19 cellular contexts compared by ENCODE assay signal in genomic region chr1:103256490-103256889, GRCh38.
A peak's percentile ranks its signal among the peaks of the same experiment; 100 is the strongest.
DNase-seq lines count a peak whose midpoint lies in the region; ATAC-seq and TF ChIP-seq lines count a peak whose summit lies in the region.
"Had no signal": no experiment of that assay in that cellular context is flagged by ENCODE, and none has a peak within 500 bp of the region (broad histone marks: within the 10 kb centered on the region; RNA-seq: fewer than 3 reads in every experiment).

No MANE protein-coding gene starts in this region.

- in situ Hi-C loops in brain microvascular endothelial cell (cut with HindIII; ENCODE audit: low pct_ligation_motif_present, low sequenced_read_pairs): no loop called here

- no peak for TF ChIP-seq CTCF in brain microvascular endothelial cell (IDR thresholded peaks at IDR 0.05; ENCODE audit: low read depth, low read length, missing control alignments)
- TF ChIP-seq CTCF in fibroblast of villous mesenchyme (IDR thresholded peaks at IDR 0.05; ENCODE audit: insufficient read depth, low read depth, low read length): no peak
- no peak for TF ChIP-seq CTCF in gastroesophageal sphincter (IDR thresholded peaks at IDR 0.05)

- H3K27me3 ChIP-seq in brain microvascular endothelial cell (replicated peaks) (no peaks in the 10 kb centered on the region), subcutaneous abdominal adipose tissue (ENCODE audit: control insufficient read depth in 5 of 5, insufficient read depth in 4 of 5, low read length in 5 of 5) (no peaks in the 10 kb centered on the region), gastroesophageal sphincter (no peaks in the 10 kb centered on the region)
- H3K27me3 ChIP-seq: BE2C, heart right ventricle, Peyer's patch, upper lobe of right lung had no signal

- ATAC-seq in gastroesophageal sphincter: no peak
- ATAC-seq: heart right ventricle, K562, T-helper 17 cell, upper lobe of right lung had no signal

- H3K4me3 ChIP-seq in brain microvascular endothelial cell (ENCODE audit: low read depth, low read length) (no peak overlapping the region), fibroblast of villous mesenchyme (ENCODE audit: low read depth, low read length) (no peak overlapping the region), subcutaneous abdominal adipose tissue (ENCODE audit: low read depth in 1 of 5, low read length in 5 of 5) (no peak overlapping the region), gastroesophageal sphincter (no peak overlapping the region)
- H3K4me3 ChIP-seq: heart right ventricle, K562, Peyer's patch, upper lobe of right lung had no signal

- H3K4me1 ChIP-seq in subcutaneous abdominal adipose tissue (ENCODE audit: control insufficient read depth in 5 of 5, insufficient read depth in 5 of 5, low read length in 5 of 5) (peaks cover 0 to 25% (median 3%) of the 10 kb centered on the region in 5 donors), gastroesophageal sphincter (no peaks in the 10 kb centered on the region)
- H3K4me1 ChIP-seq: BE2C, Caco-2, heart right ventricle, Peyer's patch, upper lobe of right lung had no signal

- H3K9me3 ChIP-seq in subcutaneous abdominal adipose tissue (ENCODE audit: control insufficient read depth in 5 of 5, low read length in 5 of 5) (no peaks in the 10 kb centered on the region), gastroesophageal sphincter (no peaks in the 10 kb centered on the region)
- H3K9me3 ChIP-seq: BE2C, Caco-2, heart right ventricle, Peyer's patch, upper lobe of right lung had no signal

- WGBS in gastroesophageal sphincter (ENCODE audit: low coverage in 1 of 2), 2 donors: 93 to 100% methylated on average over 1 of the region's 1 CpG

- no peak for TF ChIP-seq EP300 in gastroesophageal sphincter (IDR thresholded peaks at IDR 0.05)

- no peak for TF ChIP-seq POLR2A in gastroesophageal sphincter (IDR thresholded peaks at IDR 0.05)

- H3K27ac ChIP-seq in brain microvascular endothelial cell (no peak overlapping the region), subcutaneous abdominal adipose tissue (ENCODE audit: low read depth, low read length) (peak overlapping the region; percentile 26), gastroesophageal sphincter (no peak overlapping the region), substantia nigra (ENCODE audit: low read depth, low read length, poor library complexity, severe bottlenecking) (no peak overlapping the region)
- H3K27ac ChIP-seq: heart right ventricle, Peyer's patch, upper lobe of right lung had no signal

- DNase-seq in HS-27A (ENCODE audit: low read depth): peak; percentile 35
- DNase-seq in brain microvascular endothelial cell: peak; percentile 22
- peak; percentile 33 for DNase-seq in fibroblast of villous mesenchyme (ENCODE audit: low read depth)
- DNase-seq in iPS-NIHi11 (ENCODE audit: low spot score): no peak
- no peak for DNase-seq in substantia nigra (lab: John Stamatoyannopoulos, UW)
- DNase-seq: activated B cell treated with CpG ODN at 0.5 μM for 24 hours; activated CD4-positive, alpha-beta T cell treated with anti-CD3 and anti-CD28 coated beads, Interleukin-2, amount 50 U/mL, for 48 hours; activated gamma-delta T cell; BE2C; Caco-2; heart right ventricle; immature natural killer cell; NCI-H187; Peyer's patch; T-helper 17 cell; upper lobe of right lung had no signal

- no peak overlapping the region for H3K9ac ChIP-seq in subcutaneous abdominal adipose tissue (ENCODE audit: low read length in 5 of 5)

- no peaks in the 10 kb centered on the region for H3K36me3 ChIP-seq in brain microvascular endothelial cell (replicated peaks)
- H3K36me3 ChIP-seq in subcutaneous abdominal adipose tissue (ENCODE audit: control insufficient read depth in 5 of 5, insufficient read depth in 5 of 5, low read length in 5 of 5): no peaks in the 10 kb centered on the region
- no peaks in the 10 kb centered on the region for H3K36me3 ChIP-seq in gastroesophageal sphincter
- H3K36me3 ChIP-seq: BE2C, heart right ventricle, Peyer's patch, upper lobe of right lung had no signal

Comparison
In these comparisons a context has a peak if more than half of its experiments do, and no peak if none do; other contexts are left out.
1. DNase-seq: peak in HS-27A (single experiment), brain microvascular endothelial cell (single experiment) and fibroblast of villous mesenchyme (single experiment); none in iPS-NIHi11 (single experiment) and substantia nigra (0 of 49).